ENCODE assay signal across 15 cellular contexts in the genomic region with DNA sequence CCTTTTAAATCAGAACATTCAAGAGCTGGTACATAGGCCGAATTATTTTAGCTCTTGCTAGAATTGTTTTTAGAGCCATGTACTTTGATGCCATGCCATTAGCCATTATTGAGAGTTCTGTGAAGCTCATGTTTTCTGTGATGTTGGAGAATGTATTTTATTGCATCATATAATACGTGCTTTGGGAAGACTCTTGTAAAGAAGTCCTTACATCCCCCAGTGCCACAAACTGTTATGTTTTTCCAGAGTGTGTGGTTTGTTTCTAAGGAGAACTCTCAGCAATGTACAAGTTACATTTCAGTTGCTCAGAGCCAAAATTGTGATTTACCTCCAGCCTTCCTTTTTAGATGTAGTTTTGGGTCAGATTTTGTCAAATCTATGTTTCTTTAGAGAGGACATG.
DNase-seq lines count a peak whose midpoint lies in the region; ATAC-seq lines count a peak whose summit lies in the region.
"Had no signal": no experiment of that assay in that cellular context is flagged by ENCODE, and none has a peak within 500 bp of the region (broad histone marks: within the 10 kb centered on the region; RNA-seq: fewer than 3 reads in every experiment).

No MANE protein-coding gene starts in this region.

- ATAC-seq in activated naive CD4-positive, alpha-beta T cell treated with anti-CD3 and anti-CD28 coated beads, Interleukin-2, amount 50 U/mL, for 72 hours = no peak
- ATAC-seq in activated T-helper 17 cell treated with anti-CD3 and anti-CD28 coated beads, Interleukin-2, amount 50 U/mL, for 72 hours (replicated peaks) = no peak
- ATAC-seq: right cardiac atrium, T-cell, WTC11 had no signal

- peaks cover 0 to 5% of the 10 kb centered on the region in 2 donors for H3K9me3 Mint-ChIP-seq in activated naive CD4-positive, alpha-beta T cell treated with anti-CD3 and anti-CD28 coated beads, Interleukin-2, amount 50 U/mL, for 72 hours
- no peaks in the 10 kb centered on the region for H3K9me3 Mint-ChIP-seq in activated naive CD4-positive, alpha-beta T cell treated with anti-CD3 and anti-CD28 coated beads, Interleukin-2, amount 10 ng/mL, durations not matched to agents 7 days and 5 days
- no peaks in the 10 kb centered on the region for H3K9me3 Mint-ChIP-seq in activated T-helper 17 cell treated with anti-CD3 and anti-CD28 coated beads, Interleukin-2, amount 50 U/mL, for 72 hours
- H3K9me3 Mint-ChIP-seq in immature natural killer cell = no peaks in the 10 kb centered on the region
- H3K9me3 Mint-ChIP-seq: T-cell, WTC11 had no signal

- peaks cover 9 to 39% of the 10 kb centered on the region in 2 donors for H3K36me3 Mint-ChIP-seq in activated naive CD4-positive, alpha-beta T cell treated with anti-CD3 and anti-CD28 coated beads, Interleukin-2, amount 50 U/mL, for 72 hours
- peaks cover 70% of the 10 kb centered on the region for H3K36me3 Mint-ChIP-seq in activated naive CD4-positive, alpha-beta T cell treated with anti-CD3 and anti-CD28 coated beads, Interleukin-2, amount 10 ng/mL, durations not matched to agents 7 days and 5 days
- peaks cover 65% of the 10 kb centered on the region for H3K36me3 Mint-ChIP-seq in activated T-helper 17 cell treated with anti-CD3 and anti-CD28 coated beads, Interleukin-2, amount 50 U/mL, for 72 hours (ENCODE audit: low read depth)
- H3K36me3 Mint-ChIP-seq in immature natural killer cell = peaks cover 5 to 20% (median 14%) of the 10 kb centered on the region in 3 donors
- H3K36me3 Mint-ChIP-seq: WTC11 had no signal

- no peaks in the 10 kb centered on the region for H3K27me3 Mint-ChIP-seq in activated naive CD4-positive, alpha-beta T cell treated with anti-CD3 and anti-CD28 coated beads, Interleukin-2, amount 10 ng/mL, durations not matched to agents 7 days and 5 days
- H3K27me3 Mint-ChIP-seq in activated T-helper 17 cell treated with anti-CD3 and anti-CD28 coated beads, Interleukin-2, amount 50 U/mL, for 72 hours = no peaks in the 10 kb centered on the region
- H3K27me3 Mint-ChIP-seq in immature natural killer cell (ENCODE audit: low read depth in 3 of 3) = peaks cover 5 to 11% (median 7%) of the 10 kb centered on the region in 3 donors
- H3K27me3 Mint-ChIP-seq: T-cell had no signal

- CTCF ChIA-PET in activated naive CD4-positive, alpha-beta T cell treated with anti-CD3 and anti-CD28 coated beads, Interleukin-2, amount 10 ng/mL, durations not matched to agents 7 days and 5 days (lab: Charles Lee) = interaction anchor here (2.7 kb wide), 1 partner anchor 16 kb away, joined by 5 read pairs; no protein-coding TSS in a partner anchor

- H3K4me1 Mint-ChIP-seq in activated naive CD4-positive, alpha-beta T cell treated with anti-CD3 and anti-CD28 coated beads, Interleukin-2, amount 10 ng/mL, durations not matched to agents 7 days and 5 days = peaks cover 68% of the 10 kb centered on the region
- H3K4me1 Mint-ChIP-seq in activated T-helper 17 cell treated with anti-CD3 and anti-CD28 coated beads, Interleukin-2, amount 50 U/mL, for 72 hours = peaks cover 33% of the 10 kb centered on the region
- H3K4me1 Mint-ChIP-seq in immature natural killer cell = peaks cover 26 to 50% of the 10 kb centered on the region in 2 donors

- H3K27ac Mint-ChIP-seq in activated naive CD4-positive, alpha-beta T cell treated with anti-CD3 and anti-CD28 coated beads, Interleukin-2, amount 50 U/mL, for 72 hours = peak overlapping the region; percentile 3 to 63
- no peak overlapping the region for H3K27ac Mint-ChIP-seq in activated naive CD4-positive, alpha-beta T cell treated with anti-CD3 and anti-CD28 coated beads, Interleukin-2, amount 10 ng/mL, durations not matched to agents 7 days and 5 days
- peak overlapping the region; percentile 18 for H3K27ac Mint-ChIP-seq in activated T-helper 17 cell treated with anti-CD3 and anti-CD28 coated beads, Interleukin-2, amount 50 U/mL, for 72 hours
- H3K27ac Mint-ChIP-seq in immature natural killer cell = peak overlapping the region in 5 of 6 donors; percentile 19 to 67 (median 59)
- H3K27ac Mint-ChIP-seq: WTC11 had no signal

- no peak for DNase-seq in activated naive CD4-positive, alpha-beta T cell treated with anti-CD3 and anti-CD28 coated beads, Interleukin-2, amount 50 U/mL, for 72 hours (ENCODE audit: low spot score in 2 of 2)
- no peak for DNase-seq in activated naive CD4-positive, alpha-beta T cell treated with anti-CD3 and anti-CD28 coated beads, Interleukin-2, amount 10 ng/mL, durations not matched to agents 7 days and 5 days
- DNase-seq in immature natural killer cell (no peak), occipital lobe (lab: John Stamatoyannopoulos, UW) (no peak), NCI-H2171 (lab: John Stamatoyannopoulos, UW) (no peak), SHP77 treated with DMSO at 0.1 percent for 48 hours (lab: John Stamatoyannopoulos, UW) (no peak)
- no peak for DNase-seq in activated CD4-positive, CD25-positive, alpha-beta regulatory T cell treated with anti-CD3 and anti-CD28 coated beads, Interleukin-2, amount 50 U/mL, for 72 hours
- DNase-seq: effector memory CD4-positive, alpha-beta T cell; midbrain; NCI-H226; right cardiac atrium; stomach; T-cell had no signal

- H3K4me3 Mint-ChIP-seq in activated naive CD4-positive, alpha-beta T cell treated with anti-CD3 and anti-CD28 coated beads, Interleukin-2, amount 10 ng/mL, durations not matched to agents 7 days and 5 days = no peak overlapping the region
- no peak overlapping the region for H3K4me3 Mint-ChIP-seq in activated T-helper 17 cell treated with anti-CD3 and anti-CD28 coated beads, Interleukin-2, amount 50 U/mL, for 72 hours
- H3K4me3 Mint-ChIP-seq in immature natural killer cell = no peak overlapping the region
- H3K4me3 Mint-ChIP-seq: T-cell, WTC11 had no signal
